Comparison of ENCODE assay signal across 12 cellular contexts in the genomic region with DNA sequence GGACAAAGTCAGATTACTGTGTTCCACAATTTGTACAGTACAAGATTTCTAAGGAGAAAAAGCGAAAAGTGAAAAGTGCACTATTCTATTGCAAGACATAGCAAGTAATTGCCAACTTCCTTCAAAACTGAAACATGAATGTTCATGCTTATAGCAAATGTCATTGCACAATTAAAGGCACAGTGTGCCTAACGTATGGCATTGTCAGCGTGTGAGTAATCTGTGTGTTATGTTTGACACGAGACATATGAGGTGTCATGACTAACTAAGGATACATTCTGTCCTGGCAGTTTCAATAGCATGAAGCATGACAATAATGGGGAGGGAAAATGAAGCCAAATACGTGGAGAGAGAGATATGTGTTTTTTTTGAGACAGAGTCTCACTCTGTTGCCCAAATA. TPM values are rescaled to one million over a fixed set of nuclear protein-coding genes. Genes with fewer than 3 reads are reported as not detected.
DNase-seq lines count a peak whose midpoint lies in the region; ATAC-seq and TF ChIP-seq lines count a peak whose summit lies in the region.
"Had no signal": no experiment of that assay in that cellular context is flagged by ENCODE, and none has a peak within 500 bp of the region (broad histone marks: within the 10 kb centered on the region; RNA-seq: fewer than 3 reads in every experiment).

No MANE protein-coding gene starts in this region.

- H3K27me3 Mint-ChIP-seq in CD14-positive monocyte (ENCODE audit: low read depth in 3 of 3) (peaks cover 0 to 3% (median 0%) of the 10 kb centered on the region in 3 donors), Calu3 (ENCODE audit: unreplicated experiment) (peaks cover 41% of the 10 kb centered on the region)

- POLR2A ChIA-PET in IMR-90 (lab: Charles Lee; ENCODE audit: unreplicated experiment) = no interaction called here

- ATAC-seq in GM19467 (IDR thresholded peaks at IDR 0.05; ENCODE audit: unreplicated experiment) (peak; percentile 43), IMR-90 (ENCODE audit: low read depth) (no peak)

- peaks cover 8% of the 10 kb centered on the region for H3K27me3 ChIP-seq in IMR-90 (ENCODE audit: control insufficient read depth, insufficient read depth, low read length)

- H3K14ac ChIP-seq in IMR-90 (replicated peaks; ENCODE audit: low read depth, low read length) = no peak overlapping the region

- H2AK9ac ChIP-seq in IMR-90 (replicated peaks; ENCODE audit: low read depth, low read length, poor library complexity) = no peak overlapping the region

- H4K20me1 ChIP-seq in IMR-90 (ENCODE audit: insufficient read depth, low read length) = no peaks in the 10 kb centered on the region

- H3K4me3 Mint-ChIP-seq in CD14-positive monocyte (peak overlapping the region in 1 of 2 donors; percentile 16), Calu3 (ENCODE audit: low read depth, unreplicated experiment) (no peak overlapping the region)

- no peak overlapping the region for H2AK5ac ChIP-seq in IMR-90 (ENCODE audit: low read depth, low read length)

- no peak overlapping the region for H3K56ac ChIP-seq in IMR-90 (ENCODE audit: extremely low read depth, insufficient read depth, low read length)

- H2AFZ ChIP-seq in IMR-90 (replicated peaks; ENCODE audit: low read length, poor library complexity) = no peak overlapping the region

- dilution Hi-C loops in IMR-90 (cut with HindIII; ENCODE audit: low sequenced_read_pairs, unreplicated experiment) = no loop called here

- TF ChIP-seq RAD21 in IMR-90 (IDR thresholded peaks at IDR 0.05; ENCODE audit: low read length) = no peak

- H3K9me3 ChIP-seq in IMR-90 (ENCODE audit: control insufficient read depth, insufficient read depth, low read length) = peaks cover 4% of the 10 kb centered on the region; the same call in 1 of the 2 replicates

- H3K18ac ChIP-seq in IMR-90 (ENCODE audit: low read depth, low read length) = no peak overlapping the region

- H2BK20ac ChIP-seq in IMR-90 (ENCODE audit: low read depth, low read length) = no peak overlapping the region

- BruUV-seq in IMR-90 (replicated peaks; lab: Mats Ljungman, UMichigan) (no TSS peak), Calu3 (replicated peaks; lab: Mats Ljungman, UMichigan) (no TSS peak)

- in situ Hi-C loops in IMR-90 (cut with MboI; ENCODE audit: low sequenced_read_pairs) = no loop called here

- no peaks in the 10 kb centered on the region for H3K36me3 ChIP-seq in IMR-90 (ENCODE audit: control insufficient read depth, insufficient read depth, low read length)

- TF ChIP-seq CTCF in CD14-positive monocyte (IDR thresholded peaks at IDR 0.05) (no peak), IMR-90 (conservative IDR thresholded peaks at IDR 0.05; ENCODE audit: low read depth, low read length) (no peak), fibroblast of the aortic adventitia (IDR thresholded peaks at IDR 0.05; ENCODE audit: insufficient read depth, low read length) (no peak), Calu3 (IDR thresholded peaks at IDR 0.05; ENCODE audit: unreplicated experiment) (no peak)

- no peak overlapping the region for H2BK5ac ChIP-seq in IMR-90 (ENCODE audit: low read depth, low read length, poor library complexity, severe bottlenecking)

- peaks cover 0 to 14% (median 6%) of the 10 kb centered on the region in 7 donors for H3K9me3 Mint-ChIP-seq in CD14-positive monocyte
- H3K9me3 Mint-ChIP-seq in Calu3 (ENCODE audit: low read depth, unreplicated experiment) = no peaks in the 10 kb centered on the region

- H4K8ac ChIP-seq in IMR-90 (ENCODE audit: low read depth in 2 of 2, low read length in 2 of 2) = no peak overlapping the region

- CTCF ChIA-PET in IMR-90 (lab: Yijun Ruan, JAX) (interaction anchor here (1.0 kb wide), 1 partner anchor 13 kb away, joined by 3 read pairs; no protein-coding TSS in a partner anchor), Calu3 (lab: Charles Lee) (no interaction called here)

- DNase-seq in CD14-positive monocyte (ENCODE audit: low spot score) = peak; percentile 74
- DNase-seq in IMR-90 = peak; percentile 12
- DNase-seq in fibroblast of the aortic adventitia (ENCODE audit: low read depth) = peak; percentile 37
- DNase-seq in superior temporal gyrus (ENCODE audit: extremely low spot score) = no peak
- DNase-seq in Calu3 = no peak
- DNase-seq in NCI-H345 (lab: John Stamatoyannopoulos, UW) = no peak
- DNase-seq in DMS153 treated with DMSO at 0.1 percent for 48 hours (lab: John Stamatoyannopoulos, UW; ENCODE audit: unreplicated experiment) = no peak
- DNase-seq: activated CD4-positive, alpha-beta T cell treated with anti-CD3 and anti-CD28 coated beads for 4 hours; hippocampal formation; NCI-H524; occipital lobe had no signal

- no peak overlapping the region for H2BK15ac ChIP-seq in IMR-90 (ENCODE audit: low read depth, low read length)

- H3K27ac Mint-ChIP-seq in CD14-positive monocyte (peak overlapping the region; percentile 91 to 99 (median 97)), Calu3 (ENCODE audit: unreplicated experiment) (no peak overlapping the region)

- peak overlapping the region; percentile 16; the same call in 1 of the 2 replicates for H3K4me3 ChIP-seq in IMR-90 (ENCODE audit: insufficient read depth, low read depth, low read length)
- no peak overlapping the region for H3K4me3 ChIP-seq in fibroblast of the aortic adventitia (ENCODE audit: low read depth, low read length)

- H3K4me1 Mint-ChIP-seq in CD14-positive monocyte (peaks cover 48% of the 10 kb centered on the region), Calu3 (ENCODE audit: low read depth, unreplicated experiment) (no peaks in the 10 kb centered on the region)

- H3K79me1 ChIP-seq in IMR-90 (ENCODE audit: low read depth in 1 of 2, low read length in 2 of 2) = no peaks in the 10 kb centered on the region

- H3K9me1 ChIP-seq in IMR-90 (ENCODE audit: insufficient read depth, low read length) = no peaks in the 10 kb centered on the region

- H2BK120ac ChIP-seq in IMR-90 (ENCODE audit: low read depth, low read length) = no peak overlapping the region

- peaks cover 3% of the 10 kb centered on the region; the same call in 1 of the 2 replicates for H3K4me1 ChIP-seq in IMR-90 (ENCODE audit: control insufficient read depth, insufficient read depth, low read length)

- no peak overlapping the region for H3K23ac ChIP-seq in IMR-90 (ENCODE audit: low read depth, low read length)

- peak overlapping the region; percentile 93 for H3K4me2 ChIP-seq in IMR-90 (ENCODE audit: low read depth, low read length)

- H3K9ac ChIP-seq in IMR-90 (ENCODE audit: low read depth, low read length) = no peak overlapping the region

- TF ChIP-seq POLR2A in IMR-90 (IDR thresholded peaks at IDR 0.05; ENCODE audit: low read depth, low read length) = no peak

- no peak overlapping the region for H3K27ac ChIP-seq in IMR-90 (ENCODE audit: insufficient read depth, low read length)

- no peak overlapping the region for H4K91ac ChIP-seq in IMR-90 (ENCODE audit: insufficient read depth, low read depth, low read length)

- no CpG with 5 or more reads among the region's 5 CpGs for WGBS in IMR-90 (ENCODE audit: extremely low coverage in 2 of 2, insufficient read length in 1 of 2), 2 experiments

- no peak overlapping the region for H4K5ac ChIP-seq in IMR-90 (ENCODE audit: low read depth, low read length)

- H3K36me3 Mint-ChIP-seq in CD14-positive monocyte = peaks cover 1 to 5% of the 10 kb centered on the region in 2 donors
- H3K36me3 Mint-ChIP-seq in Calu3 (ENCODE audit: insufficient read depth, unreplicated experiment) = no peaks in the 10 kb centered on the region

- intact Hi-C loops in CD14-positive monocyte (cut with micrococcal nuclease) = loop anchor here (2.0 to 5.0 kb wide), 2 partner anchors 32 to 69 kb away; a partner anchor contains a TSS
- intact Hi-C loops in IMR-90 (cut with micrococcal nuclease) = no loop called here
- intact Hi-C loops in Calu3 (cut with micrococcal nuclease; ENCODE audit: unreplicated experiment) = no loop called here

- no peak overlapping the region for H3K4ac ChIP-seq in IMR-90 (ENCODE audit: low read depth, low read length)

TF ChIP-seq in IMR-90, 13 proteins besides CTCF, POLR2A, EP300 and RAD21:
- TF ChIP-seq SMC3 (IDR thresholded peaks at IDR 0.05; ENCODE audit: low read depth, low read length) (no peak), CEBPB (IDR thresholded peaks at IDR 0.05; ENCODE audit: low read depth, low read length) (peak; percentile 75)

RNA-seq across cellular contexts. Expression of a gene that starts 33.6 kb away (rescaled TPM):
- 10 to 100 TPM; 13.6 to 21.0 TPM for polyA plus RNA-seq in CD14-positive monocyte
- total RNA-seq in IMR-90 (2012; rRNA removed) = 15.2 and 16.9 TPM in 2 replicates
- polyA plus RNA-seq in IMR-90 (2012; rRNA removed) = 10.4 and 11.7 TPM in 2 replicates
- polyA plus RNA-seq in IMR-90 (2012; cell fraction: cytosol; rRNA removed) = 5.9 and 6.3 TPM in 2 replicates
- 5.8 and 7.3 TPM in 2 replicates for polyA plus RNA-seq in IMR-90 (2012; cell fraction: nucleus; rRNA removed; ENCODE audit: low replicate concordance)
- total RNA-seq in fibroblast of the aortic adventitia (ENCODE audit: low replicate concordance) = 12.8 and 28.7 TPM in 2 replicates
- 7.5 and 9.4 TPM in 2 replicates for total RNA-seq in Calu3 (2022)

Comparison
In these comparisons a context has a peak if more than half of its experiments do, and no peak if none do; other contexts are left out.
1. DNase-seq: peak in CD14-positive monocyte (single experiment), IMR-90 (single experiment) and fibroblast of the aortic adventitia (single experiment); none in superior temporal gyrus (single experiment), Calu3 (single experiment), NCI-H345 (single experiment) and DMS153 treated with DMSO at 0.1 percent for 48 hours (single experiment).
2. intact Hi-C loops: an anchor here in CD14-positive monocyte (2.0 to 5.0 kb wide); none called in IMR-90 and Calu3.